In the genomic region with DNA sequence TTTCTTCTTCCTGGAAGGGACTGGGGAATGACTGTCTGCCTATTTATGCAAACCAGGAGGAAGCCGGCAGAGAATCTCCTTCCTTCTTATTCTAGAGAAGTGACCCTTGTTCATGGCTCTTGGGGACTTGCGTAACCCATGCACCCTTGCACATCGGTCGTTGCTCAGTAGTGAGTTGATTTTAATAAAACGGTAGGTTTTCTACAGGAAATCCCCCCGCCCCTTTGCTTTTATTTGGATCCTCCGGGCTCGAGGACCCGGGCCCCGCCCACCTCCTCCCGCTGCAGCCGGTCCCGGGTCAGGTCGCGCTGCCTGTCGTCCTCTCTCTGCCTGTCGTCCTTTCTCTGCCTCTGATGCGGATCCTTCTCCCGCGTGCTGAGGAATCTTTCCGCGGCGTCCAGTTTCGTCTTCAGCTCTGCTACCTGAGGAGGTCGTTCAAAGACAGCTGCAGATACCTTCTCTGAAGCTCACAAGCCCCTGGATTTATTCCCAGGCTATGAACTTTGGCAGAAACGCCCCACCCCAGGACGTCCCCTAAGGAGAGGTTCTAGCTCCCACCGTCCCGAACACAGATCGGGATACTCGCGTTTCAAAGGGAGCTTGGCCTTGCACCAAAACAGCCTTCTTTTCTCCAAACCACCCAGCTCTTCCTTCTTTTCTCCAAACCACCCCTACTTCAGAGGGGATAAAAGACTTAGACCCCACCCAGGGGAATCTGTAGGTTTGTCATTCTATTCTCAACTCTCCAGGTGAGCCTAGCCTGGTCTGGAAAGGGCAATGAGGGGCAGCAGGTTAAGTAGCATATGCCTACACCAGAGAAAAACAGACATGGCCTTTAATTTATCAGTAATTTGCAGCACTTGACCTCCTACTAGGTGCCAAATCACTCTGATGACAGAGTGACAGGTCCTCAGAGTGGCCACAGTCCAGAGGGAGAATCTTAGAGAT, we compare ENCODE assay signal across 1 cellular context.
TF ChIP-seq lines count a peak whose summit lies in the region.

No MANE protein-coding gene starts in this region.

TF ChIP-seq in liver, 16 proteins besides CTCF, POLR2A, EP300 and RAD21 (continued from another document):
- TF ChIP-seq, protein P1, sequence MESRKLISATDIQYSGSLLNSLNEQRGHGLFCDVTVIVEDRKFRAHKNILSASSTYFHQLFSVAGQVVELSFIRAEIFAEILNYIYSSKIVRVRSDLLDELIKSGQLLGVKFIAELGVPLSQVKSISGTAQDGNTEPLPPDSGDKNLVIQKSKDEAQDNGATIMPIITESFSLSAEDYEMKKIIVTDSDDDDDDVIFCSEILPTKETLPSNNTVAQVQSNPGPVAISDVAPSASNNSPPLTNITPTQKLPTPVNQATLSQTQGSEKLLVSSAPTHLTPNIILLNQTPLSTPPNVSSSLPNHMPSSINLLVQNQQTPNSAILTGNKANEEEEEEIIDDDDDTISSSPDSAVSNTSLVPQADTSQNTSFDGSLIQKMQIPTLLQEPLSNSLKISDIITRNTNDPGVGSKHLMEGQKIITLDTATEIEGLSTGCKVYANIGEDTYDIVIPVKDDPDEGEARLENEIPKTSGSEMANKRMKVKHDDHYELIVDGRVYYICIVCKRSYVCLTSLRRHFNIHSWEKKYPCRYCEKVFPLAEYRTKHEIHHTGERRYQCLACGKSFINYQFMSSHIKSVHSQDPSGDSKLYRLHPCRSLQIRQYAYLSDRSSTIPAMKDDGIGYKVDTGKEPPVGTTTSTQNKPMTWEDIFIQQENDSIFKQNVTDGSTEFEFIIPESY (IDR thresholded peaks at IDR 0.05) = no peak
- TF ChIP-seq HNF4A (conservative IDR thresholded peaks at IDR 0.05) (no peak), JUND (IDR thresholded peaks at IDR 0.05) (no peak), FOXA1 (IDR thresholded peaks at IDR 0.05) (no peak), HNF4G (IDR thresholded peaks at IDR 0.05) (no peak)
- TF ChIP-seq, protein P2, sequence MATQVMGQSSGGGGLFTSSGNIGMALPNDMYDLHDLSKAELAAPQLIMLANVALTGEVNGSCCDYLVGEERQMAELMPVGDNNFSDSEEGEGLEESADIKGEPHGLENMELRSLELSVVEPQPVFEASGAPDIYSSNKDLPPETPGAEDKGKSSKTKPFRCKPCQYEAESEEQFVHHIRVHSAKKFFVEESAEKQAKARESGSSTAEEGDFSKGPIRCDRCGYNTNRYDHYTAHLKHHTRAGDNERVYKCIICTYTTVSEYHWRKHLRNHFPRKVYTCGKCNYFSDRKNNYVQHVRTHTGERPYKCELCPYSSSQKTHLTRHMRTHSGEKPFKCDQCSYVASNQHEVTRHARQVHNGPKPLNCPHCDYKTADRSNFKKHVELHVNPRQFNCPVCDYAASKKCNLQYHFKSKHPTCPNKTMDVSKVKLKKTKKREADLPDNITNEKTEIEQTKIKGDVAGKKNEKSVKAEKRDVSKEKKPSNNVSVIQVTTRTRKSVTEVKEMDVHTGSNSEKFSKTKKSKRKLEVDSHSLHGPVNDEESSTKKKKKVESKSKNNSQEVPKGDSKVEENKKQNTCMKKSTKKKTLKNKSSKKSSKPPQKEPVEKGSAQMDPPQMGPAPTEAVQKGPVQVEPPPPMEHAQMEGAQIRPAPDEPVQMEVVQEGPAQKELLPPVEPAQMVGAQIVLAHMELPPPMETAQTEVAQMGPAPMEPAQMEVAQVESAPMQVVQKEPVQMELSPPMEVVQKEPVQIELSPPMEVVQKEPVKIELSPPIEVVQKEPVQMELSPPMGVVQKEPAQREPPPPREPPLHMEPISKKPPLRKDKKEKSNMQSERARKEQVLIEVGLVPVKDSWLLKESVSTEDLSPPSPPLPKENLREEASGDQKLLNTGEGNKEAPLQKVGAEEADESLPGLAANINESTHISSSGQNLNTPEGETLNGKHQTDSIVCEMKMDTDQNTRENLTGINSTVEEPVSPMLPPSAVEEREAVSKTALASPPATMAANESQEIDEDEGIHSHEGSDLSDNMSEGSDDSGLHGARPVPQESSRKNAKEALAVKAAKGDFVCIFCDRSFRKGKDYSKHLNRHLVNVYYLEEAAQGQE (IDR thresholded peaks at IDR 0.05) = no peak
